In the genomic region with DNA sequence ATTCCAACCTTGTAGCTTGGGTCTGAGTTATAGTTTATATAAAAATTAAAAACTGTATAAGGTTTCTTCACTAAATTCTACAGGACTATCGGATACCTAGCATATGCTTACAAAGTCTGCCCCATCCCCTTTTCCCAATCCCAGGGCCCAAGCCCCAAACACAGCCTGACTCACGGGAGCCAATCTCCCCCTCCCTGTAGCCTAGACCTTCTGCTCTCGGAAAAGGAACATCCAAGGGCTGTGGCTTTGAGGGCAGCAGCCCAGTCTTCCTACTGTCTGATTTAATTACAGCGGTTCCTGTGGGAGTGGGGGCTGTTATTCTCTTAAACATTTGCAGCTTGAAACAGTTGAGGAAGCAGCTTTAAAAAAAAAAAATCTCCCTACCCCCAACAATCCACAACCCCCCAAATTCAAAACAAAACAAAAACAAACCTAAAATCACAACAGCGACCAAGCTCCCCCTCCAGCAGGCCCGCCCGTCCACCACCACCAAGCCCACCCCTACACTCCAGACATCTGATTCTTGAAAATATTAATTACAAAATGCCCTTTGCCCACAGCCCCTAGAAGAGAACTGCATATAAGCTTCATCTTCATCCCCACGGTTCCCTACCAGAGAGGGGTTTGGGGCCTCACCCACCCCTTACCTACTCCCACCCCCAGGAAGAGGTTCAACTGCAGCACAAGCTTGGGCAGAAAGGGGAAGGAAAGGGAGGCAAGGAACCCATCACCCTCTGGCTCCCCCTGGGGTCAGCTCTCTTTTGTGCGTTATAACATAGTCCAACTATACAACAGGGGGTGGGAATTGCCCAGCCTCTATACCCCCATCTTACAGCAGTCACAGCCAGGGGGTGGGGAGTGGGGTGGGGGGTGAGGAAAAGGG, we compare ENCODE assay signal across 8 cellular contexts. TPM values are rescaled to one million over a fixed set of nuclear protein-coding genes. Genes with fewer than 3 reads are reported as not detected.
DNase-seq lines count a peak whose midpoint lies in the region; FAIRE-seq and TF ChIP-seq lines count a peak whose summit lies in the region.

No MANE protein-coding gene starts in this region.

- H3K9me3 ChIP-seq in Loucy (ENCODE audit: insufficient read depth, low read depth, low read length) (no peaks in the 10 kb centered on the region), endothelial cell of umbilical vein (replicated peaks; ENCODE audit: control insufficient read depth, insufficient read depth, low read length) (no peaks in the 10 kb centered on the region)

- intact Hi-C loops in endothelial cell of umbilical vein (cut with micrococcal nuclease): loop anchor here (2.0 kb wide), 2 partner anchors 41 to 63 kb away; a partner anchor contains a TSS

- no peaks in the 10 kb centered on the region for H4K20me1 ChIP-seq in Loucy (ENCODE audit: insufficient read depth, low read length, poor library complexity, severe bottlenecking)
- H4K20me1 ChIP-seq in endothelial cell of umbilical vein (replicated peaks; ENCODE audit: control insufficient read depth, extremely low read depth, insufficient read depth, low read length): no peaks in the 10 kb centered on the region

- H3K9ac ChIP-seq in Loucy (ENCODE audit: low read depth, low read length, poor library complexity, severe bottlenecking) (peak overlapping the region; percentile 88), endothelial cell of umbilical vein (replicated peaks; ENCODE audit: extremely low read depth, insufficient read depth, low read length) (peak overlapping the region; percentile 41)

- no peaks in the 10 kb centered on the region for H3K9me3 Mint-ChIP-seq in osteocyte (ENCODE audit: unreplicated experiment)

- peaks cover 14% of the 10 kb centered on the region for H3K36me3 Mint-ChIP-seq in osteocyte (ENCODE audit: unreplicated experiment)

- H3K27ac ChIP-seq in endothelial cell of umbilical vein (ENCODE audit: insufficient read depth, low read depth, low read length): peak overlapping the region; percentile 98

- H3K4me3 ChIP-seq in Loucy (ENCODE audit: low read length, poor library complexity, severe bottlenecking) (peak overlapping the region; percentile 91), endothelial cell of umbilical vein (replicated peaks in 1 of 3; ENCODE audit: insufficient read depth in 1 of 3, low read depth in 1 of 3, low read length in 3 of 3) (no peak overlapping the region)

- peak overlapping the region; percentile 64 for H3K4me3 Mint-ChIP-seq in osteocyte (ENCODE audit: unreplicated experiment)

- H3F3A ChIP-seq in Loucy (ENCODE audit: low read depth): peaks cover 10% of the 10 kb centered on the region

- CTCF ChIA-PET in endothelial cell of umbilical vein (lab: Charles Lee): interaction anchor here (0.5 to 3.3 kb wide), 19 partner anchors 9 to 167 kb away, joined by 3 to 43 read pairs (median 5); a partner anchor contains a TSS

- H3K4me2 ChIP-seq in Loucy (ENCODE audit: low read depth, low read length, poor library complexity, severe bottlenecking) (peak overlapping the region; percentile 89), endothelial cell of umbilical vein (ENCODE audit: insufficient read depth, low read length) (peak overlapping the region; percentile 29)

- no peak for TF ChIP-seq POLR2A in endothelial cell of umbilical vein (IDR thresholded peaks at IDR 0.05; ENCODE audit: low read depth, low read length)

- H3K79me2 ChIP-seq in Loucy (ENCODE audit: insufficient read depth, low read length): 0 out of 2 replicates have a peak, but pooled peaks cover 11% of the 10 kb centered on the region
- peaks cover 7% of the 10 kb centered on the region for H3K79me2 ChIP-seq in endothelial cell of umbilical vein (ENCODE audit: control insufficient read depth, insufficient read depth, low read length)

- H2AFZ ChIP-seq in Loucy (ENCODE audit: low read length): no peak overlapping the region
- H2AFZ ChIP-seq in endothelial cell of umbilical vein (ENCODE audit: low read depth, low read length): no peak overlapping the region

- TF ChIP-seq CTCF in Loucy (conservative IDR thresholded peaks at IDR 0.05; ENCODE audit: low read length) (peak; percentile 63), endothelial cell of umbilical vein (IDR thresholded peaks at IDR 0.05; ENCODE audit: extremely low read depth in 1 of 2, insufficient read depth in 1 of 2, low read depth in 1 of 2, low read length in 2 of 2) (peak; percentile 11 to 53), osteocyte (IDR thresholded peaks at IDR 0.05) (peak; percentile 37)

- no peaks in the 10 kb centered on the region for H3K9me1 ChIP-seq in endothelial cell of umbilical vein (replicated peaks; ENCODE audit: control insufficient read depth, extremely low read depth, insufficient read depth, low read length)

- POLR2A ChIA-PET in endothelial cell of umbilical vein (lab: Charles Lee): interaction anchor here (0.6 to 1.5 kb wide), 3 partner anchors 14 to 244 kb away, joined by 3 to 5 read pairs (median 4); no protein-coding TSS in a partner anchor

- peak overlapping the region; percentile 100 for H3K27ac Mint-ChIP-seq in osteocyte (ENCODE audit: unreplicated experiment)

- DNase-seq in DMS 273 (lab: John Stamatoyannopoulos, UW; ENCODE audit: unreplicated experiment) (peak; percentile 69), DMS 273 treated with DMSO at 0.1 percent for 48 hours (lab: John Stamatoyannopoulos, UW) (no peak), endothelial cell of umbilical vein (ENCODE audit: low read depth, low spot score) (peak; percentile 47), osteocyte (ENCODE audit: extremely low spot score, unreplicated experiment) (no peak), GM19239 (ENCODE audit: insufficient read length, low spot score) (no peak), T1000 (lab: John Stamatoyannopoulos, UW) (no peak)
- peak; percentile 25 to 33 for DNase-seq in activated CD4-positive, alpha-beta T cell treated with anti-CD3 and anti-CD28 coated beads for 4 hours

- BruUV-seq in endothelial cell of umbilical vein (replicated peaks; lab: Mats Ljungman, UMichigan): no TSS peak

- H3K9me2 ChIP-seq in Loucy (replicated peaks; ENCODE audit: low read depth, low read length): no peaks in the 10 kb centered on the region

- H3K4me1 ChIP-seq in Loucy (ENCODE audit: insufficient read depth, low read length, poor library complexity, severe bottlenecking) (peaks cover 20% of the 10 kb centered on the region), endothelial cell of umbilical vein (ENCODE audit: control insufficient read depth, extremely low read depth, insufficient read depth, low read length) (peaks cover 16% of the 10 kb centered on the region)

- peaks cover 32% of the 10 kb centered on the region for H3K4me1 Mint-ChIP-seq in osteocyte (ENCODE audit: unreplicated experiment)

- peaks cover 31% of the 10 kb centered on the region; the same call in 1 of the 2 replicates for H3K36me3 ChIP-seq in Loucy (ENCODE audit: insufficient read depth, low read length)
- peaks cover 5 to 25% of the 10 kb centered on the region in 2 experiments for H3K36me3 ChIP-seq in endothelial cell of umbilical vein (ENCODE audit: control insufficient read depth in 2 of 2, extremely low read depth in 1 of 2, insufficient read depth in 2 of 2, low read length in 2 of 2)

- FAIRE-seq in endothelial cell of umbilical vein (lab: Jason Lieb, UNC) (no peak), GM19239 (lab: Jason Lieb, UNC) (no peak)

- H3K27me3 ChIP-seq in Loucy (ENCODE audit: insufficient read depth, low read length, poor library complexity, severe bottlenecking) (no peaks in the 10 kb centered on the region), endothelial cell of umbilical vein (ENCODE audit: control insufficient read depth in 2 of 2, insufficient read depth in 2 of 2, low read length in 2 of 2) (no peaks in the 10 kb centered on the region)

- dilution Hi-C loops in endothelial cell of umbilical vein (cut with MboI; ENCODE audit: extremely low pct_ligation_motif_present, low sequenced_read_pairs): no loop called here

- no peaks in the 10 kb centered on the region for H3K27me3 Mint-ChIP-seq in osteocyte (ENCODE audit: unreplicated experiment)

RNA-seq across cellular contexts. Expression of a gene that starts 1.1 kb away (rescaled TPM):
- total RNA-seq in endothelial cell of umbilical vein: 50.0 and 54.9 TPM in 2 replicates
- 52.1 and 59.5 TPM in 2 replicates for polyA plus RNA-seq in endothelial cell of umbilical vein
- 58.4 and 63.5 TPM in 2 replicates for polyA plus RNA-seq in endothelial cell of umbilical vein (2011; cell fraction: cytosol; rRNA removed)
- 49.4 and 50.8 TPM in 2 replicates for polyA plus RNA-seq in endothelial cell of umbilical vein (2011; cell fraction: nucleus; rRNA removed)
- 49.7 and 56.2 TPM in 2 replicates for polyA plus RNA-seq in endothelial cell of umbilical vein (2012)
- 47.0 and 53.3 TPM in 2 replicates for polyA minus RNA-seq in endothelial cell of umbilical vein
- polyA minus RNA-seq in endothelial cell of umbilical vein (2011; cell fraction: cytosol; rRNA and poly(A)+ RNA removed): 40.7 TPM
- polyA minus RNA-seq in endothelial cell of umbilical vein (2011; cell fraction: nucleus; rRNA and poly(A)+ RNA removed): 17.3 and 22.1 TPM in 2 replicates
- 75.6 and 80.6 TPM in 2 replicates for total RNA-seq in osteocyte

RNA-seq across cellular contexts. Expression of a gene that starts 20.5 kb away (rescaled TPM):
- total RNA-seq in endothelial cell of umbilical vein: 0.22 and 0.42 TPM in 2 replicates
- polyA plus RNA-seq in endothelial cell of umbilical vein: 0.06 and 0.07 TPM in 2 replicates
- 0.06 and 0.08 TPM in 2 replicates for polyA plus RNA-seq in endothelial cell of umbilical vein (2011; cell fraction: cytosol; rRNA removed)
- 0.22 and 0.50 TPM in 2 replicates for polyA plus RNA-seq in endothelial cell of umbilical vein (2011; cell fraction: nucleus; rRNA removed)
- 0.26 and 0.31 TPM in 2 replicates for polyA plus RNA-seq in endothelial cell of umbilical vein (2012)
- 0.06 and 0.12 TPM in 2 replicates for polyA minus RNA-seq in endothelial cell of umbilical vein
- 2.7 TPM for polyA minus RNA-seq in endothelial cell of umbilical vein (2011; cell fraction: cytosol; rRNA and poly(A)+ RNA removed)
- polyA minus RNA-seq in endothelial cell of umbilical vein (2011; cell fraction: nucleus; rRNA and poly(A)+ RNA removed): 0.19 and 0.24 TPM in 2 replicates
- total RNA-seq in osteocyte: 0.08 and 0.26 TPM in 2 replicates

RNA-seq across cellular contexts. Expression of a gene that starts 40.9 kb away (rescaled TPM):
- total RNA-seq in endothelial cell of umbilical vein (106 and 120 TPM in 2 replicates), osteocyte (91.2 and 97.5 TPM in 2 replicates)
- polyA plus RNA-seq in endothelial cell of umbilical vein: 11.5 and 15.1 TPM in 2 replicates
- 23.2 and 26.0 TPM in 2 replicates for polyA plus RNA-seq in endothelial cell of umbilical vein (2011; cell fraction: cytosol; rRNA removed)
- 85.9 and 110 TPM in 2 replicates for polyA plus RNA-seq in endothelial cell of umbilical vein (2011; cell fraction: nucleus; rRNA removed)
- polyA plus RNA-seq in endothelial cell of umbilical vein (2012): 40.1 and 45.3 TPM in 2 replicates
- polyA minus RNA-seq in endothelial cell of umbilical vein: 46.9 and 49.0 TPM in 2 replicates
- 31.9 TPM for polyA minus RNA-seq in endothelial cell of umbilical vein (2011; cell fraction: cytosol; rRNA and poly(A)+ RNA removed)
- 43.5 and 55.7 TPM in 2 replicates for polyA minus RNA-seq in endothelial cell of umbilical vein (2011; cell fraction: nucleus; rRNA and poly(A)+ RNA removed)

RNA-seq across cellular contexts. Expression of a gene that starts 41.6 kb away (rescaled TPM):
- total RNA-seq in endothelial cell of umbilical vein: not detected in 2 replicates
- not detected in 2 replicates for polyA plus RNA-seq in endothelial cell of umbilical vein
- polyA plus RNA-seq in endothelial cell of umbilical vein (2011; cell fraction: cytosol; rRNA removed): not detected in 2 replicates
- not detected in 2 replicates for polyA plus RNA-seq in endothelial cell of umbilical vein (2011; cell fraction: nucleus; rRNA removed)
- polyA plus RNA-seq in endothelial cell of umbilical vein (2012): not detected in 2 replicates
- polyA minus RNA-seq in endothelial cell of umbilical vein: not detected in 2 replicates
- polyA minus RNA-seq in endothelial cell of umbilical vein (2011; cell fraction: cytosol; rRNA and poly(A)+ RNA removed): not detected
- not detected in 2 replicates for polyA minus RNA-seq in endothelial cell of umbilical vein (2011; cell fraction: nucleus; rRNA and poly(A)+ RNA removed)
- total RNA-seq in osteocyte: not detected in 2 replicates

RNA-seq across cellular contexts. Expression of a gene that starts 48.1 kb away (rescaled TPM):
- total RNA-seq in endothelial cell of umbilical vein (not detected in 2 replicates), osteocyte (not detected in 2 replicates)
- polyA plus RNA-seq in endothelial cell of umbilical vein: 0.04 and 0.14 TPM in 2 replicates
- 0.05 and 0.10 TPM in 2 replicates for polyA plus RNA-seq in endothelial cell of umbilical vein (2011; cell fraction: cytosol; rRNA removed)
- 0.07 TPM in 1 of 2 replicates, not detected in the other for polyA plus RNA-seq in endothelial cell of umbilical vein (2011; cell fraction: nucleus; rRNA removed)
- polyA plus RNA-seq in endothelial cell of umbilical vein (2012): 0.15 and 0.24 TPM in 2 replicates
- 0.70 TPM in 1 of 2 replicates, not detected in the other for polyA minus RNA-seq in endothelial cell of umbilical vein
- polyA minus RNA-seq in endothelial cell of umbilical vein (2011; cell fraction: cytosol; rRNA and poly(A)+ RNA removed): 2.5 TPM
- polyA minus RNA-seq in endothelial cell of umbilical vein (2011; cell fraction: nucleus; rRNA and poly(A)+ RNA removed): not detected in 2 replicates

Comparison
In these comparisons a context has a peak if more than half of its experiments do, and no peak if none do; other contexts are left out.
1. DNase-seq: peak in DMS 273 (single experiment), activated CD4-positive, alpha-beta T cell treated with anti-CD3 and anti-CD28 coated beads for 4 hours (2 of 2) and endothelial cell of umbilical vein (single experiment); none in DMS 273 treated with DMSO at 0.1 percent for 48 hours (single experiment), osteocyte (single experiment), GM19239 (single experiment) and T1000 (single experiment).
2. Peak in every context shown above with its lines, with median percentiles within 50 percentile points of each other: CTCF ChIP-seq.